ENCODE assay signal across 13 cellular contexts in genomic region chr1:84163123-84164038, GRCh38. TPM values are rescaled to one million over a fixed set of nuclear protein-coding genes. Genes with fewer than 3 reads are reported as not detected.
DNase-seq lines count a peak whose midpoint lies in the region; TF ChIP-seq lines count a peak whose summit lies in the region.
"Had no signal": no experiment of that assay in that cellular context is flagged by ENCODE, and none has a peak within 500 bp of the region (broad histone marks: within the 10 kb centered on the region; RNA-seq: fewer than 3 reads in every experiment).

No MANE protein-coding gene starts in this region.

- H3K27ac ChIP-seq in Karpas-422 (ENCODE audit: low read length) = peak overlapping the region; percentile 63
- peak overlapping the region in 1 of 8 donors; percentile 37 for H3K27ac ChIP-seq in spleen
- H3K27ac ChIP-seq: 22Rv1, brain microvascular endothelial cell, transverse colon had no signal

- H4K20me1 ChIP-seq in Karpas-422 (ENCODE audit: insufficient read depth, low read depth, low read length) = no peaks in the 10 kb centered on the region

- H2AFZ ChIP-seq in Karpas-422 (ENCODE audit: low read length) = 0 out of 2 replicates have a peak overlapping the region, but pooled peaks have one; percentile 14

- TF ChIP-seq POLR2A in spleen (IDR thresholded peaks at IDR 0.05) = no peak

- H3K9me3 Mint-ChIP-seq in nephron progenitor cell = peaks cover 18% of the 10 kb centered on the region
- peaks cover 2% of the 10 kb centered on the region for H3K9me3 Mint-ChIP-seq in glutamatergic neuron (ENCODE audit: unreplicated experiment)

- H3K27me3 Mint-ChIP-seq in nephron progenitor cell (ENCODE audit: low read depth, poor library complexity) (no peaks in the 10 kb centered on the region), glutamatergic neuron (ENCODE audit: unreplicated experiment) (peaks cover 3% of the 10 kb centered on the region)

- intact Hi-C loops in spleen (cut with DNase I; ENCODE audit: low total_unique reads) = no loop called here

- H3K36me3 Mint-ChIP-seq in nephron progenitor cell (ENCODE audit: low read depth) = peaks cover 14% of the 10 kb centered on the region
- peaks cover 7% of the 10 kb centered on the region for H3K36me3 Mint-ChIP-seq in glutamatergic neuron (ENCODE audit: unreplicated experiment)

- H3K9me3 ChIP-seq in Karpas-422 (ENCODE audit: low read length) (no peaks in the 10 kb centered on the region), spleen (no peaks in the 10 kb centered on the region)
- H3K9me3 ChIP-seq: transverse colon had no signal

- H3K27me3 ChIP-seq in Karpas-422 (ENCODE audit: low read length) (no peaks in the 10 kb centered on the region), spleen (replicated peaks in 1 of 7) (no peaks in the 10 kb centered on the region)
- H3K27me3 ChIP-seq: brain microvascular endothelial cell, transverse colon had no signal

- H3K4me1 Mint-ChIP-seq in nephron progenitor cell = peaks cover 7% of the 10 kb centered on the region
- H3K4me1 Mint-ChIP-seq in glutamatergic neuron (ENCODE audit: low read depth, unreplicated experiment) = peaks cover 12% of the 10 kb centered on the region

- 83 to 88% (median 84%) methylated on average over 7 of the region's 7 CpGs for WGBS in spleen, 5 donors

- H3K27ac Mint-ChIP-seq in nephron progenitor cell = peak overlapping the region; percentile 85
- H3K27ac Mint-ChIP-seq in glutamatergic neuron (ENCODE audit: unreplicated experiment) = no peak overlapping the region

- peak overlapping the region; percentile 52 for H3K9ac ChIP-seq in Karpas-422 (ENCODE audit: low read length)

- H3K4me1 ChIP-seq in Karpas-422 (ENCODE audit: low read length) (peaks cover 42% of the 10 kb centered on the region), spleen (peaks cover 7 to 100% (median 47%) of the 10 kb centered on the region in 6 donors)

- H3K36me3 ChIP-seq in Karpas-422 (ENCODE audit: insufficient read depth, low read length) = no peaks in the 10 kb centered on the region
- no peaks in the 10 kb centered on the region for H3K36me3 ChIP-seq in spleen
- H3K36me3 ChIP-seq: brain microvascular endothelial cell, transverse colon had no signal

- H3K79me2 ChIP-seq in Karpas-422 (ENCODE audit: low read length) = peaks cover 42% of the 10 kb centered on the region

- peak overlapping the region; percentile 77 for H3K4me2 ChIP-seq in Karpas-422 (ENCODE audit: low read depth, low read length, poor library complexity, severe bottlenecking)

- TF ChIP-seq CTCF in cardiac fibroblast (IDR thresholded peaks at IDR 0.05; ENCODE audit: low read depth, low read length) (no peak), nephron progenitor cell (IDR thresholded peaks at IDR 0.05) (no peak), glutamatergic neuron (IDR thresholded peaks at IDR 0.05; ENCODE audit: partially characterized antibody, unreplicated experiment) (no peak), spleen (IDR thresholded peaks at IDR 0.05 in 8 of 11, conservative IDR thresholded peaks at IDR 0.05 in 3 of 11) (no peak)

- H3K4me3 ChIP-seq in Karpas-422 (ENCODE audit: low read length) (peak overlapping the region; percentile 58), cardiac fibroblast (replicated peaks in 1 of 2; ENCODE audit: low read depth in 2 of 2, low read length in 2 of 2) (no peak overlapping the region), spleen (no peak overlapping the region)
- H3K4me3 ChIP-seq: transverse colon had no signal

- peak; percentile 47 for DNase-seq in NCI-H1092 treated with DMSO at 0.1 percent for 48 hours (lab: John Stamatoyannopoulos, UW)
- no peak for DNase-seq in NCI-H1092 (lab: John Stamatoyannopoulos, UW)
- DNase-seq in Karpas-422 = no peak
- DNase-seq in cardiac fibroblast (ENCODE audit: low read depth in 2 of 2) = peak; percentile 16 to 21
- DNase-seq in nephron progenitor cell = no peak
- no peak for DNase-seq in SKM-1 (lab: John Stamatoyannopoulos, UW; ENCODE audit: unreplicated experiment)
- DNase-seq in glutamatergic neuron = no peak
- DNase-seq in spleen = no peak
- DNase-seq: brain microvascular endothelial cell, erythroblast, Kasumi-1, transverse colon had no signal

- no peak overlapping the region for H3K4me3 Mint-ChIP-seq in nephron progenitor cell
- no peak overlapping the region for H3K4me3 Mint-ChIP-seq in glutamatergic neuron (ENCODE audit: unreplicated experiment)

- no peaks in the 10 kb centered on the region for H3K9me2 ChIP-seq in Karpas-422 (replicated peaks; ENCODE audit: insufficient read depth, low read length)

RNA-seq across cellular contexts. Expression of gene PRKACB, which starts 19.3 kb away (rescaled TPM):
- total RNA-seq in Karpas-422 (2014; rRNA removed; shearing (Covaris generic); ENCODE audit: low replicate concordance) = 23.1 and 68.1 TPM in 2 replicates
- 11.2 TPM for total RNA-seq in glutamatergic neuron (ENCODE audit: unreplicated experiment)
- total RNA-seq in spleen = 10 to 100 TPM; 55.6 to 93.0 (median 73.4) TPM
- polyA plus RNA-seq in spleen = 10 to 100 TPM; 21.0 to 32.5 (median 31.0) TPM

Comparison
In these comparisons a context has a peak if more than half of its experiments do, and no peak if none do; other contexts are left out.
1. DNase-seq: peak in NCI-H1092 treated with DMSO at 0.1 percent for 48 hours (single experiment) and cardiac fibroblast (2 of 2); none in NCI-H1092 (single experiment), Karpas-422 (single experiment), nephron progenitor cell (single experiment), SKM-1 (single experiment), glutamatergic neuron (single experiment) and spleen (single experiment).